Comparison of ENCODE assay signal across 9 cellular contexts in genomic region chr1:85611856-85612255, GRCh38. TPM values are rescaled to one million over a fixed set of nuclear protein-coding genes. Genes with fewer than 3 reads are reported as not detected.
DNase-seq lines count a peak whose midpoint lies in the region; ATAC-seq and TF ChIP-seq lines count a peak whose summit lies in the region.
"Had no signal": no experiment of that assay in that cellular context is flagged by ENCODE, and none has a peak within 500 bp of the region (broad histone marks: within the 10 kb centered on the region; RNA-seq: fewer than 3 reads in every experiment).

No MANE protein-coding gene starts in this region.

- H3K4me3 Mint-ChIP-seq in nephron (no peak overlapping the region), natural killer cell (no peak overlapping the region)

- H3K27ac Mint-ChIP-seq in nephron (peak overlapping the region; percentile 39 to 62 (median 53)), natural killer cell (no peak overlapping the region)

- intact Hi-C loops in natural killer cell (cut with micrococcal nuclease) = no loop called here

- peaks cover 24% of the 10 kb centered on the region for H3K4me1 Mint-ChIP-seq in nephron
- H3K4me1 Mint-ChIP-seq in natural killer cell = no peaks in the 10 kb centered on the region

- H3K9me3 Mint-ChIP-seq in nephron (no peaks in the 10 kb centered on the region), natural killer cell (peaks cover 0 to 4% of the 10 kb centered on the region in 2 donors)

- H3K27me3 Mint-ChIP-seq in nephron (ENCODE audit: low read depth) = peaks cover 3% of the 10 kb centered on the region
- peaks cover 5 to 7% of the 10 kb centered on the region in 2 donors for H3K27me3 Mint-ChIP-seq in natural killer cell (ENCODE audit: low read depth in 2 of 2)

- CTCF ChIA-PET in AG04449 (lab: Yijun Ruan, JAX) (interaction anchor here (1.2 to 6.3 kb wide), 6 partner anchors 10 to 303 kb away, joined by 3 to 48 read pairs (median 12); no protein-coding TSS in a partner anchor), HEK293T (lab: Yijun Ruan, JAX) (interaction anchor here (1.2 kb wide), 1 partner anchor 303 kb away, joined by 3 read pairs; no protein-coding TSS in a partner anchor)

- TF ChIP-seq CTCF in AG04449 (IDR thresholded peaks at IDR 0.05; ENCODE audit: insufficient read depth, low read length, missing control alignments) (no peak), fibroblast of mammary gland (conservative IDR thresholded peaks at IDR 0.05; ENCODE audit: control insufficient read depth, insufficient read depth, low read depth, low read length) (no peak), nephron (IDR thresholded peaks at IDR 0.05; ENCODE audit: unreplicated experiment in 3 of 3) (no peak), natural killer cell (IDR thresholded peaks at IDR 0.05) (no peak)

- POLR2A ChIA-PET in AG04449 (lab: Yijun Ruan, JAX) (interaction anchor here (0.8 to 5.4 kb wide), 11 partner anchors 9 to 298 kb away, joined by 3 to 156 read pairs (median 5); partner anchors contain the start of genes CCN1, DDAH1 and ZNHIT6), HEK293T (lab: Yijun Ruan, JAX) (no interaction called here)

- no peaks in the 10 kb centered on the region for H3K36me3 Mint-ChIP-seq in nephron (ENCODE audit: low read depth)
- H3K36me3 Mint-ChIP-seq in natural killer cell = no peaks in the 10 kb centered on the region

- DNase-seq in AG04449 (ENCODE audit: low read depth, low spot score) (peak; percentile 100), RPMI7951 (ENCODE audit: low read depth) (peak; percentile 99), fibroblast of mammary gland (ENCODE audit: low read depth) (peak; percentile 99), HEK293T (ENCODE audit: extremely low spot score) (no peak), T-helper 1 cell (no peak), natural killer cell (no peak)
- DNase-seq: stimulated activated CD4-positive, alpha-beta T cell treated with anti-CD3 and anti-CD28 coated beads, Interleukin-15, amount 100 ng/mL, for 24 hours had no signal

- ATAC-seq in GM21717 (IDR thresholded peaks at IDR 0.05; ENCODE audit: unreplicated experiment) (no peak), natural killer cell (no peak)

- no peak overlapping the region; the same call in 1 of the 2 replicates for H3K4me3 ChIP-seq in AG04449 (ENCODE audit: low read depth, low read length)
- no peak overlapping the region for H3K4me3 ChIP-seq in fibroblast of mammary gland (ENCODE audit: control insufficient read depth, low read depth, low read length)

TF ChIP-seq in HEK293T, 16 proteins besides CTCF, POLR2A, EP300 and RAD21:
- TF ChIP-seq ARNT (IDR thresholded peaks at IDR 0.05) (no peak), FOXK2 (IDR thresholded peaks at IDR 0.05) (no peak), FOXM1 (IDR thresholded peaks at IDR 0.05; ENCODE audit: borderline replicate concordance) (no peak), L3MBTL2 (conservative IDR thresholded peaks at IDR 0.05) (no peak)

RNA-seq across cellular contexts. Expression of gene CCN1, which starts 31.3 kb away (rescaled TPM):
- 16.9 and 21.0 TPM in 2 replicates for total RNA-seq in RPMI7951 (2014; rRNA removed; shearing (Covaris generic))
- total RNA-seq in natural killer cell = not detected

Comparison
In these comparisons a context has a peak if more than half of its experiments do, and no peak if none do; other contexts are left out.
1. DNase-seq: peak in AG04449 (single experiment), RPMI7951 (single experiment) and fibroblast of mammary gland (single experiment); none in HEK293T (single experiment), T-helper 1 cell (0 of 5) and natural killer cell (single experiment).
2. H3K27ac Mint-ChIP-seq: peak in nephron (3 of 3); none in natural killer cell (0 of 2).
3. RNA of gene CCN1, which starts 31.3 kb away (total RNA-seq): 16.9 to 21.0 TPM in RPMI7951; not detected in natural killer cell; every median in the first group is over 10 times any median in the second.